In genomic region chr16:85750827-85751641, GRCh38 we compare ENCODE assay signal across 8 cellular contexts. TPM values are rescaled to one million over a fixed set of nuclear protein-coding genes. Genes with fewer than 3 reads are reported as not detected.
DNase-seq lines count a peak whose midpoint lies in the region; ATAC-seq and TF ChIP-seq lines count a peak whose summit lies in the region.

Gene C16orf74, minus strand, starts transcription at chr16:85751096. Its CDS starts 15,879 bp downstream, at chr16:85735217.

- H2AK5ac ChIP-seq in mesendoderm (ENCODE audit: low read length), result no peak within 1 kb of the TSS

- no peak within 1 kb of the TSS for H2BK120ac ChIP-seq in mesendoderm (ENCODE audit: low read depth, low read length)

- no peak for ATAC-seq in GM21528 (IDR thresholded peaks at IDR 0.05; ENCODE audit: low FRiP score, unreplicated experiment)

- H3K4me3 ChIP-seq in HEK293 (ENCODE audit: low read depth, low read length) (peak within 1 kb of the TSS; percentile 37), PC-9 (peak within 1 kb of the TSS; percentile 91), mesendoderm (ENCODE audit: low read length) (no peak within 1 kb of the TSS)
- H3K4me3 ChIP-seq in effector memory CD4-positive, alpha-beta T cell (ENCODE audit: insufficient read depth, low read depth, low read length, poor library complexity, severe bottlenecking), result peak within 1 kb of the TSS; percentile 54

- no peaks in the 10 kb centered on the region for H3K36me3 ChIP-seq in HEK293 (ENCODE audit: control insufficient read depth in 2 of 2, insufficient read depth in 1 of 2, low read length in 2 of 2)
- no peaks in the 10 kb centered on the region for H3K36me3 ChIP-seq in PC-9 (ENCODE audit: low read depth)
- no peaks in the 10 kb centered on the region for H3K36me3 ChIP-seq in effector memory CD4-positive, alpha-beta T cell (ENCODE audit: control insufficient read depth, insufficient read depth, low read length)
- H3K36me3 ChIP-seq in mesendoderm (ENCODE audit: control insufficient read depth, insufficient read depth, low read length), result no peaks in the 10 kb centered on the region

- peak within 1 kb of the TSS; percentile 84 for H2AFZ ChIP-seq in PC-9

- CTCF ChIA-PET in HEK293 (lab: Yijun Ruan, JAX), result interaction anchor here (1.3 kb wide), 1 partner anchor 32 kb away, joined by 5 read pairs; no protein-coding TSS in a partner anchor
- CTCF ChIA-PET in PC-9 (lab: Charles Lee), result no interaction called here

- intact Hi-C loops in PC-9 (cut with micrococcal nuclease; ENCODE audit: unreplicated experiment), result loop anchor here (2.0 kb wide), 1 partner anchor 138 kb away; the partner anchor contains the start of gene GSE1

- no peak within 1 kb of the TSS for H4K5ac ChIP-seq in mesendoderm (ENCODE audit: low read length)

- peak within 1 kb of the TSS; percentile 80 for H3K56ac ChIP-seq in mesendoderm (ENCODE audit: low read length)

- no peak within 1 kb of the TSS for H2BK5ac ChIP-seq in mesendoderm (ENCODE audit: low read length)

- POLR2A ChIA-PET in HEK293 (lab: Yijun Ruan, JAX), result no interaction called here
- POLR2A ChIA-PET in PC-9 (lab: Charles Lee; ENCODE audit: unreplicated experiment), result no interaction called here

- H3K9me3 ChIP-seq in HEK293 (ENCODE audit: control insufficient read depth, insufficient read depth, low read depth, low read length) (no peaks in the 10 kb centered on the region), PC-9 (ENCODE audit: insufficient read depth, low read depth) (no peaks in the 10 kb centered on the region)
- no peaks in the 10 kb centered on the region for H3K9me3 ChIP-seq in effector memory CD4-positive, alpha-beta T cell (ENCODE audit: control insufficient read depth, low read length)

- H3K27ac ChIP-seq in HEK293 (ENCODE audit: extremely low read depth, low read depth, low read length), result peak within 1 kb of the TSS; percentile 70; the same call in 1 of the 2 replicates
- peak within 1 kb of the TSS; percentile 74 for H3K27ac ChIP-seq in PC-9
- no peak within 1 kb of the TSS for H3K27ac ChIP-seq in effector memory CD4-positive, alpha-beta T cell (ENCODE audit: insufficient read depth, low read length, poor library complexity, severe bottlenecking)
- H3K27ac ChIP-seq in mesendoderm (ENCODE audit: low read depth, low read length), result no peak within 1 kb of the TSS

- peak within 1 kb of the TSS; percentile 7 for H4K8ac ChIP-seq in mesendoderm (ENCODE audit: low read depth, low read length)

- DNase-seq in NCI-H1694 treated with DMSO at 0.1 percent for 48 hours (lab: John Stamatoyannopoulos, UW), result peak; percentile 20
- DNase-seq in NCI-H1694 (lab: John Stamatoyannopoulos, UW), result no peak
- peak in 1 of 2 experiments; percentile 73 for DNase-seq in PC-9
- DNase-seq in effector memory CD4-positive, alpha-beta T cell, result no peak
- DNase-seq in mesendoderm, result no peak
- no peak for DNase-seq in ureter (ENCODE audit: low spot score)

- peaks cover 31% of the 10 kb centered on the region for H3K79me2 ChIP-seq in PC-9 (ENCODE audit: low read depth)
- H3K79me2 ChIP-seq in mesendoderm (ENCODE audit: control insufficient read depth, insufficient read depth, low read length), result no peaks in the 10 kb centered on the region

- H3K4me2 ChIP-seq in PC-9, result peak within 1 kb of the TSS; percentile 91
- peak within 1 kb of the TSS; percentile 39 for H3K4me2 ChIP-seq in mesendoderm (ENCODE audit: low read length)

- no peaks in the 10 kb centered on the region for H3K9me2 ChIP-seq in PC-9 (ENCODE audit: insufficient read depth)

- peak within 1 kb of the TSS; percentile 75 for H3K4ac ChIP-seq in mesendoderm (ENCODE audit: low read depth, low read length)

- no TSS peak for BruUV-seq in PC-9 (replicated peaks; lab: Mats Ljungman, UMichigan)

- peak within 1 kb of the TSS; percentile 64 for H3K18ac ChIP-seq in mesendoderm (ENCODE audit: low read length)

- H3K4me1 ChIP-seq in HEK293 (ENCODE audit: control insufficient read depth, insufficient read depth, low read length), result peaks cover 5% of the 10 kb centered on the region; the same call in 1 of the 2 replicates
- H3K4me1 ChIP-seq in PC-9 (replicated peaks; ENCODE audit: insufficient read depth), result peaks cover 67% of the 10 kb centered on the region
- H3K4me1 ChIP-seq in effector memory CD4-positive, alpha-beta T cell (ENCODE audit: control insufficient read depth, insufficient read depth, low read length, poor library complexity, severe bottlenecking), result peaks cover 13% of the 10 kb centered on the region
- peaks cover 11% of the 10 kb centered on the region for H3K4me1 ChIP-seq in mesendoderm (ENCODE audit: control insufficient read depth, low read depth, low read length)

- no peaks in the 10 kb centered on the region for H4K20me1 ChIP-seq in PC-9 (ENCODE audit: insufficient read depth)

- H3K23ac ChIP-seq in mesendoderm (ENCODE audit: low read length), result peak within 1 kb of the TSS; percentile 93

- no peak within 1 kb of the TSS for H2BK15ac ChIP-seq in mesendoderm (replicated peaks; ENCODE audit: low read depth)

- WGBS in mesendoderm (ENCODE audit: extremely low coverage, insufficient coverage, low lambda C conversion rate), result no CpG with 5 or more reads among the region's 96 CpGs

- TF ChIP-seq CTCF in HEK293 (tag by site-specific recombination; IDR thresholded peaks at IDR 0.05) (no peak), PC-9 (conservative IDR thresholded peaks at IDR 0.05) (no peak)

- peak within 1 kb of the TSS; percentile 70 for H3K9ac ChIP-seq in mesendoderm (ENCODE audit: low read length)

- H3K27me3 ChIP-seq in PC-9 (ENCODE audit: insufficient read depth, low read depth), result no peaks in the 10 kb centered on the region
- peaks cover 20% of the 10 kb centered on the region for H3K27me3 ChIP-seq in effector memory CD4-positive, alpha-beta T cell (replicated peaks; ENCODE audit: control insufficient read depth, insufficient read depth, low read length, poor library complexity, severe bottlenecking)
- no peaks in the 10 kb centered on the region for H3K27me3 ChIP-seq in mesendoderm (ENCODE audit: insufficient read depth, low read length, poor library complexity)

- H3F3A ChIP-seq in PC-9 (ENCODE audit: insufficient read depth, low read depth), result peaks cover 39% of the 10 kb centered on the region

- no peaks in the 10 kb centered on the region for H3K79me1 ChIP-seq in mesendoderm (ENCODE audit: low read length)

TF ChIP-seq in HEK293, 187 proteins besides CTCF, POLR2A, EP300 and RAD21 (continues in another document):
- TF ChIP-seq ZNF112 (tag by site-specific recombination; IDR thresholded peaks at IDR 0.05), result no peak
- TF ChIP-seq KLF8 (tag by site-specific recombination; IDR thresholded peaks at IDR 0.05), result no peak
- no peak for TF ChIP-seq ZNF596 (tag by site-specific recombination; IDR thresholded peaks at IDR 0.05)
- TF ChIP-seq ZNF639 (tag by site-specific recombination; IDR thresholded peaks at IDR 0.05), result no peak
- no peak for TF ChIP-seq ZNF660 (tag by site-specific recombination; IDR thresholded peaks at IDR 0.05)
- 0 out of 2 replicates have a peak, but pooled peaks have one; percentile 17 for TF ChIP-seq SP7 (tag by site-specific recombination; IDR thresholded peaks at IDR 0.05)
- no peak for TF ChIP-seq ZSCAN18 (tag by site-specific recombination; IDR thresholded peaks at IDR 0.05)
- peak; percentile 75 for TF ChIP-seq ZIC2 (tag by site-specific recombination; IDR thresholded peaks at IDR 0.05)
- no peak for TF ChIP-seq GLI4 (tag by site-specific recombination; IDR thresholded peaks at IDR 0.05)
- TF ChIP-seq ATF2 (tag by site-specific recombination; IDR thresholded peaks at IDR 0.05; ENCODE audit: low read depth), result no peak
- TF ChIP-seq ZSCAN5A (tag by site-specific recombination; IDR thresholded peaks at IDR 0.05), result no peak

RNA-seq across cellular contexts. Expression of gene C16orf74, which starts in this region (rescaled TPM):
- total RNA-seq in PC-9 (2021) (44.3 and 51.6 TPM in 2 replicates), ureter (33.6 TPM)
- 7.3 TPM for polyA plus RNA-seq in mesendoderm (2013, experiment 1 of 2)
- 7.5 TPM for polyA plus RNA-seq in mesendoderm (2013, experiment 2 of 2)

Comparison
In these comparisons a context has a peak if more than half of its experiments do, and no peak if none do; other contexts are left out.
1. H3K27ac ChIP-seq: peak in HEK293 (single experiment) and PC-9 (single experiment); none in effector memory CD4-positive, alpha-beta T cell (single experiment) and mesendoderm (single experiment).